6 cellular contexts compared by ENCODE assay signal in genomic region chr1:171350579-171350978, GRCh38.
"Had no signal": no experiment of that assay in that cellular context is flagged by ENCODE, and none has a peak within 500 bp of the region (broad histone marks: within the 10 kb centered on the region; RNA-seq: fewer than 3 reads in every experiment).

No MANE protein-coding gene starts in this region.

- ATAC-seq: HepG2 had no signal

- H3K27ac ChIP-seq: HL-60 had no signal

- DNase-seq: GOT3, H9, HCEC 1CT, KBM-7 had no signal
